Comparison of ENCODE assay signal across 32 cellular contexts in genomic region chr5:74254257-74254656, GRCh38.
"Had no signal": no experiment of that assay in that cellular context is flagged by ENCODE, and none has a peak within 500 bp of the region (broad histone marks: within the 10 kb centered on the region; RNA-seq: fewer than 3 reads in every experiment).

No MANE protein-coding gene starts in this region.

- H3K9me3 ChIP-seq: MG63 had no signal

- H3K4me3 ChIP-seq: MG63 had no signal

- H3K36me3 ChIP-seq: MG63 had no signal

- H3K27me3 ChIP-seq: MG63 had no signal

- DNase-seq: Karpas-422, Kasumi-1, MG63, MM.1S, MV-4-11, NCI-H1048, NCI-H1092, NCI-H1105, NCI-H1105 treated with DMSO at 0.1 percent for 48 hours, NCI-H1417, NCI-H1417 treated with DMSO at 0.1 percent for 48 hours, NCI-H1436, NCI-H1436 treated with DMSO at 0.1 percent for 48 hours, NCI-H146, NCI-H1694, NCI-H1694 treated with DMSO at 0.1 percent for 48 hours, NCI-H187, NCI-H187 treated with DMSO at 0.1 percent for 48 hours, NCI-H2029, NCI-H2029 treated with DMSO at 0.1 percent for 48 hours, NCI-H2081 treated with DMSO at 0.1 percent for 48 hours, NCI-H2107, NCI-H2171, NCI-H2171 treated with DMSO at 0.1 percent for 48 hours, NCI-H2227 treated with DMSO at 0.1 percent for 48 hours, NCI-H226, NCI-H345, NCI-H446, NCI-H446 treated with DMSO at 0.1 percent for 48 hours, NCI-H510A, NCI-H510A treated with DMSO at 0.1 percent for 48 hours, NCI-H524 had no signal
